8 cellular contexts compared by ENCODE assay signal in genomic region chr1:16351449-16351993, GRCh38. TPM values are rescaled to one million over a fixed set of nuclear protein-coding genes. Genes with fewer than 3 reads are reported as not detected.
DNase-seq lines count a peak whose midpoint lies in the region; ATAC-seq, FAIRE-seq and TF ChIP-seq lines count a peak whose summit lies in the region.

No MANE protein-coding gene starts in this region.

- H3K27ac ChIP-seq in A549 (peak overlapping the region; percentile 96 to 99), GM23338 (ENCODE audit: low read depth) (no peak overlapping the region), parathyroid adenoma (peak overlapping the region; percentile 80)

- TF ChIP-seq CTCF in A549 (IDR thresholded peaks at IDR 0.05), result no peak
- no peak for TF ChIP-seq CTCF in GM23338 (conservative IDR thresholded peaks at IDR 0.05; ENCODE audit: low read depth in 2 of 2)
- no peak for TF ChIP-seq CTCF in activated B cell treated with CpG ODN at 0.5 μM for 24 hours (IDR thresholded peaks at IDR 0.05)
- TF ChIP-seq CTCF in glutamatergic neuron (IDR thresholded peaks at IDR 0.05; ENCODE audit: partially characterized antibody, unreplicated experiment), result no peak
- no peak for TF ChIP-seq CTCF in parathyroid adenoma (IDR thresholded peaks at IDR 0.05)

- no peaks in the 10 kb centered on the region for H3K9me3 Mint-ChIP-seq in GM23338
- no peaks in the 10 kb centered on the region for H3K9me3 Mint-ChIP-seq in activated B cell treated with CpG ODN at 0.5 μM for 24 hours
- peaks cover 2% of the 10 kb centered on the region for H3K9me3 Mint-ChIP-seq in glutamatergic neuron (ENCODE audit: unreplicated experiment)

- no peak for TF ChIP-seq EP300 in A549 (IDR thresholded peaks at IDR 0.05)

- CTCF ChIA-PET in A549 (lab: Yijun Ruan, JAX) (interaction anchor here (0.6 to 4.2 kb wide), 5 partner anchors 8 to 220 kb away, joined by 3 to 59 read pairs (median 3); no protein-coding TSS in a partner anchor), activated B cell treated with CpG ODN at 0.5 μM for 24 hours (lab: Charles Lee) (interaction anchor here (0.6 to 2.0 kb wide), 5 partner anchors 9 to 88 kb away, joined by 3 to 13 read pairs (median 3); partner anchors contain the start of gene NECAP2)

- H3K4me3 ChIP-seq in A549 (peak overlapping the region; percentile 82), GM23338 (peak overlapping the region; percentile 92), parathyroid adenoma (ENCODE audit: low read depth, low read length) (peak overlapping the region; percentile 95)

- H2AFZ ChIP-seq in GM23338 (peak overlapping the region; percentile 63), parathyroid adenoma (peak overlapping the region; percentile 93)

- 1% methylated on average over 18 of the region's 20 CpGs for WGBS in A549 (ENCODE audit: missing lambda C conversion rate)

- TF ChIP-seq RAD21 in A549 (conservative IDR thresholded peaks at IDR 0.05 in 1 of 2, IDR thresholded peaks at IDR 0.05 in 1 of 2), result no peak

- H3K79me2 ChIP-seq in GM23338 (replicated peaks; ENCODE audit: insufficient read depth) (peaks cover 54% of the 10 kb centered on the region), parathyroid adenoma (peaks cover 5% of the 10 kb centered on the region)

- H3K27ac Mint-ChIP-seq in GM23338 (peak overlapping the region; percentile 71), activated B cell treated with CpG ODN at 0.5 μM for 24 hours (peak overlapping the region; percentile 74), glutamatergic neuron (ENCODE audit: unreplicated experiment) (peak overlapping the region; percentile 95)

- H3K4me3 Mint-ChIP-seq in GM23338 (peak overlapping the region; percentile 90), activated B cell treated with CpG ODN at 0.5 μM for 24 hours (peak overlapping the region; percentile 88), glutamatergic neuron (ENCODE audit: unreplicated experiment) (peak overlapping the region; percentile 94)

- H3F3A ChIP-seq in GM23338 (replicated peaks; ENCODE audit: low read depth), result peaks cover 3% of the 10 kb centered on the region; the same call in 1 of the 2 replicates

- H3K9me3 ChIP-seq in A549 (no peaks in the 10 kb centered on the region), parathyroid adenoma (ENCODE audit: control insufficient read depth, low read length) (no peaks in the 10 kb centered on the region)

- H3K36me3 ChIP-seq in GM23338 (ENCODE audit: insufficient read depth) (no peaks in the 10 kb centered on the region), parathyroid adenoma (ENCODE audit: control insufficient read depth, insufficient read depth, low read length) (no peaks in the 10 kb centered on the region)

- H3K36me3 Mint-ChIP-seq in GM23338 (ENCODE audit: low read depth) (no peaks in the 10 kb centered on the region), activated B cell treated with CpG ODN at 0.5 μM for 24 hours (ENCODE audit: low read depth) (peaks cover 1% of the 10 kb centered on the region), glutamatergic neuron (ENCODE audit: unreplicated experiment) (no peaks in the 10 kb centered on the region)

- TF ChIP-seq POLR2A in A549 (IDR thresholded peaks at IDR 0.05; ENCODE audit: low read length), result no peak

- H3K27me3 ChIP-seq in GM23338 (ENCODE audit: insufficient read depth) (no peaks in the 10 kb centered on the region), parathyroid adenoma (ENCODE audit: control insufficient read depth, insufficient read depth, low read length) (no peaks in the 10 kb centered on the region)

- intact Hi-C loops in activated B cell treated with CpG ODN at 0.5 μM for 24 hours (cut with micrococcal nuclease), result loop anchor here (1.0 to 5.0 kb wide), 5 partner anchors 16 to 601 kb away; partner anchors contain the start of genes NECAP2 and SZRD1

- H3K4me1 ChIP-seq in A549, result peaks cover 36% of the 10 kb centered on the region
- peaks cover 12% of the 10 kb centered on the region; the same call in 1 of the 2 replicates for H3K4me1 ChIP-seq in GM23338 (ENCODE audit: insufficient read depth)
- no peaks in the 10 kb centered on the region for H3K4me1 ChIP-seq in parathyroid adenoma

- H3K9me2 ChIP-seq in GM23338 (ENCODE audit: insufficient read depth), result no peaks in the 10 kb centered on the region

- H3K4me1 Mint-ChIP-seq in GM23338, result peaks cover 13% of the 10 kb centered on the region; the same call in 2 of the 3 replicates
- peaks cover 38% of the 10 kb centered on the region for H3K4me1 Mint-ChIP-seq in activated B cell treated with CpG ODN at 0.5 μM for 24 hours
- H3K4me1 Mint-ChIP-seq in glutamatergic neuron (ENCODE audit: low read depth, unreplicated experiment), result peaks cover 9% of the 10 kb centered on the region

- no peak for FAIRE-seq in A549 (lab: Jason Lieb, UNC)

- peak overlapping the region; percentile 89 for H3K9ac ChIP-seq in parathyroid adenoma

- DNase-seq in A549 (ENCODE audit: low read depth in 1 of 2, low spot score in 1 of 2), result no peak
- DNase-seq in GM23338 (ENCODE audit: low spot score), result peak; percentile 16
- DNase-seq in activated B cell treated with CpG ODN at 0.5 μM for 24 hours, result no peak
- DNase-seq in glutamatergic neuron, result no peak
- DNase-seq in activated CD8-positive, alpha-beta memory T cell treated with anti-CD3 and anti-CD28 coated beads, Interleukin-2, amount 50 U/mL, for 48 hours, result no peak

- POLR2A ChIA-PET in A549 (lab: Yijun Ruan, JAX) (interaction anchor here (1.2 kb wide), 1 partner anchor 27 kb away, joined by 3 read pairs; no protein-coding TSS in a partner anchor), activated B cell treated with CpG ODN at 0.5 μM for 24 hours (lab: Charles Lee) (interaction anchor here (0.6 to 1.9 kb wide), 9 partner anchors 10 to 729 kb away, joined by 3 to 24 read pairs (median 5); partner anchors contain the start of genes RNU1-1 and SZRD1)

- 0 out of 6 replicates have a peak, but pooled peaks of 1 of the 2 experiments have one; percentile 10 for ATAC-seq in A549
- ATAC-seq in GM23338, result no peak
- no peak for ATAC-seq in activated B cell treated with CpG ODN at 0.5 μM for 24 hours (ENCODE audit: low read depth)
- no peak for ATAC-seq in HG03159 (IDR thresholded peaks at IDR 0.05; ENCODE audit: unreplicated experiment)
- ATAC-seq in GM19455 (IDR thresholded peaks at IDR 0.05; ENCODE audit: unreplicated experiment), result no peak

- peaks cover 35% of the 10 kb centered on the region for H4K20me1 ChIP-seq in GM23338 (replicated peaks; ENCODE audit: insufficient read depth)

- H3K27me3 Mint-ChIP-seq in GM23338 (ENCODE audit: insufficient read depth, low read depth, poor library complexity) (no peaks in the 10 kb centered on the region), activated B cell treated with CpG ODN at 0.5 μM for 24 hours (no peaks in the 10 kb centered on the region), glutamatergic neuron (ENCODE audit: unreplicated experiment) (peaks cover 3% of the 10 kb centered on the region)

- peak overlapping the region; percentile 93 for H3K4me2 ChIP-seq in A549
- peak overlapping the region; percentile 98 for H3K4me2 ChIP-seq in GM23338
- peak overlapping the region; percentile 99 for H3K4me2 ChIP-seq in parathyroid adenoma (ENCODE audit: low read length)

TF ChIP-seq in A549, 52 proteins besides CTCF, POLR2A, EP300 and RAD21 (continues in another document):
- TF ChIP-seq BCL3 (IDR thresholded peaks at IDR 0.05), result no peak
- no peak for TF ChIP-seq MYC (IDR thresholded peaks at IDR 0.05; ENCODE audit: borderline replicate concordance, low read length)

RNA-seq across cellular contexts. Expression of gene FBXO42, which starts 0.8 kb away (rescaled TPM):
- polyA plus RNA-seq in A549 (2011; rRNA removed) (12.4 and 14.0 TPM in 2 replicates), A549 (2017; fragmentation: RNase III; extraction: RNeasy Plus Mini Kit Qiagen cat#74134 plus additional on column Dnase treatment) (4.7 to 5.8 TPM (median 5.4 TPM) in 3 replicates), GM23338 (2016; fragmentation: Nextera tagmentation; extraction: Ambion mirVana) (5.2 and 6.0 TPM in 2 replicates)
- 6.0 and 7.3 TPM in 2 replicates for polyA plus RNA-seq in A549 (2012; cell fraction: cytosol; rRNA removed)
- polyA plus RNA-seq in A549 (2012; cell fraction: nucleus; rRNA removed), result 7.7 and 11.4 TPM in 2 replicates
- 21.1 and 23.2 TPM in 2 replicates for polyA minus RNA-seq in A549 (2011; rRNA and poly(A)+ RNA removed)
- 18.1 and 20.7 TPM in 2 replicates for total RNA-seq in GM23338 (2014; rRNA removed; shearing (Covaris generic))
- total RNA-seq in activated B cell treated with CpG ODN at 0.5 μM for 24 hours (19.0 and 20.5 TPM in 2 replicates), glutamatergic neuron (ENCODE audit: unreplicated experiment) (27.7 TPM)

RNA-seq across cellular contexts. Expression of gene SZRD1, which starts 15.5 kb away (rescaled TPM):
- polyA plus RNA-seq in A549 (2011; rRNA removed) (56.8 and 62.9 TPM in 2 replicates), A549 (2017; fragmentation: RNase III; extraction: RNeasy Plus Mini Kit Qiagen cat#74134 plus additional on column Dnase treatment) (88.9 to 91.9 TPM (median 90.7 TPM) in 3 replicates), GM23338 (2016; fragmentation: Nextera tagmentation; extraction: Ambion mirVana) (32.5 and 33.6 TPM in 2 replicates)
- polyA plus RNA-seq in A549 (2012; cell fraction: cytosol; rRNA removed), result 79.0 and 90.2 TPM in 2 replicates
- 56.6 and 57.2 TPM in 2 replicates for polyA plus RNA-seq in A549 (2012; cell fraction: nucleus; rRNA removed)
- polyA minus RNA-seq in A549 (2011; rRNA and poly(A)+ RNA removed), result 53.5 and 66.2 TPM in 2 replicates
- total RNA-seq in GM23338 (2014; rRNA removed; shearing (Covaris generic)), result 70.9 and 73.9 TPM in 2 replicates
- total RNA-seq in activated B cell treated with CpG ODN at 0.5 μM for 24 hours (184 and 190 TPM in 2 replicates), glutamatergic neuron (ENCODE audit: unreplicated experiment) (64.5 TPM)
